ENCODE assay signal across 1 cellular context in genomic region chr5:131389096-131389868, GRCh38.
TF ChIP-seq lines count a peak whose summit lies in the region.

No MANE protein-coding gene starts in this region.

TF ChIP-seq in SK-N-SH treated with all-trans-retinoic acid at 6 μM for 48 hours, 23 proteins besides CTCF, POLR2A, EP300 and RAD21 (continued from another document):
- no peak for TF ChIP-seq OSR1 (CRISPR knock-in tag; IDR thresholded peaks at IDR 0.05)
- TF ChIP-seq ZNF565 (CRISPR knock-in tag; conservative IDR thresholded peaks at IDR 0.05; ENCODE audit: low read depth) = no peak
- no peak for TF ChIP-seq CSRNP3 (CRISPR knock-in tag; IDR thresholded peaks at IDR 0.05)
- TF ChIP-seq ZNF8 (CRISPR knock-in tag; IDR thresholded peaks at IDR 0.05) = no peak
- TF ChIP-seq GLIS3 (CRISPR knock-in tag; IDR thresholded peaks at IDR 0.05) = no peak
- TF ChIP-seq BACH2 (CRISPR knock-in tag; IDR thresholded peaks at IDR 0.05; ENCODE audit: borderline replicate concordance) = no peak
- TF ChIP-seq RARB (CRISPR knock-in tag; IDR thresholded peaks at IDR 0.05) = no peak
